Comparison of ENCODE assay signal across 28 cellular contexts in genomic region chr9:116175616-116176015, GRCh38. TPM values are rescaled to one million over a fixed set of nuclear protein-coding genes. Genes with fewer than 3 reads are reported as not detected.
DNase-seq lines count a peak whose midpoint lies in the region; ATAC-seq, FAIRE-seq and TF ChIP-seq lines count a peak whose summit lies in the region.
"Had no signal": no experiment of that assay in that cellular context is flagged by ENCODE, and none has a peak within 500 bp of the region (broad histone marks: within the 10 kb centered on the region; RNA-seq: fewer than 3 reads in every experiment).

No MANE protein-coding gene starts in this region.

- no peak for TF ChIP-seq EP300 in A549 (IDR thresholded peaks at IDR 0.05)

- H3K9me3 ChIP-seq in A549 (no peaks in the 10 kb centered on the region), psoas muscle (no peaks in the 10 kb centered on the region)
- H3K9me3 ChIP-seq: HAP-1, heart right ventricle, SJSA1, upper lobe of left lung had no signal

- peaks cover 0 to 4% (median 0%) of the 10 kb centered on the region in 3 donors for H3K27me3 ChIP-seq in psoas muscle (ENCODE audit: insufficient read depth in 3 of 3, low read length in 2 of 3)
- H3K27me3 ChIP-seq: SJSA1, upper lobe of left lung had no signal

- peak overlapping the region; percentile 39 to 57; a peak in 4 of 6 replicates for H3K27ac ChIP-seq in A549
- H3K27ac ChIP-seq in psoas muscle, result no peak overlapping the region
- H3K27ac ChIP-seq: heart right ventricle, SJSA1, upper lobe of left lung had no signal

- TF ChIP-seq CTCF in A549 (IDR thresholded peaks at IDR 0.05), result no peak
- no peak for TF ChIP-seq CTCF in psoas muscle (IDR thresholded peaks at IDR 0.05)

- H3K36me3 ChIP-seq in psoas muscle (ENCODE audit: insufficient read depth in 1 of 2, low read depth in 1 of 2), result no peaks in the 10 kb centered on the region
- H3K36me3 ChIP-seq: HAP-1, heart right ventricle, SJSA1, upper lobe of left lung had no signal

- peaks cover 100% of the 10 kb centered on the region for H3K4me1 ChIP-seq in A549
- H3K4me1 ChIP-seq in psoas muscle, result no peaks in the 10 kb centered on the region
- H3K4me1 ChIP-seq: HAP-1, heart right ventricle, upper lobe of left lung had no signal

- TF ChIP-seq POLR2A in A549 (IDR thresholded peaks at IDR 0.05; ENCODE audit: low read length), result no peak

- ATAC-seq in A549 (peak; percentile 27 to 45; a peak in 3 of 6 replicates), psoas muscle (no peak), GM21423 (IDR thresholded peaks at IDR 0.05; ENCODE audit: unreplicated experiment) (no peak), GM18520 (IDR thresholded peaks at IDR 0.05; ENCODE audit: unreplicated experiment) (no peak)
- ATAC-seq: CD8-positive, alpha-beta T cell; heart right ventricle; left lobe of liver had no signal

- H3K4me2 ChIP-seq in A549, result peak overlapping the region; percentile 62

- intact Hi-C loops in psoas muscle (cut with DNase I), result no loop called here

- CTCF ChIA-PET in A549 (lab: Yijun Ruan, JAX), result interaction anchor here (1.6 kb wide), 1 partner anchor 582 kb away, joined by 8 read pairs; no protein-coding TSS in a partner anchor

- H3K4me3 ChIP-seq in A549 (no peak overlapping the region; the same call in 2 of the 3 replicates), psoas muscle (no peak overlapping the region)
- H3K4me3 ChIP-seq: HAP-1, heart right ventricle, SJSA1, upper lobe of left lung had no signal

- 0 out of 5 replicates have a peak, but pooled peaks of 1 of the 2 experiments have one; percentile 4 for TF ChIP-seq RAD21 in A549 (conservative IDR thresholded peaks at IDR 0.05 in 1 of 2, IDR thresholded peaks at IDR 0.05 in 1 of 2)

- DNase-seq in A549 (ENCODE audit: low read depth in 1 of 2, low spot score in 1 of 2) (peak in 1 of 2 experiments; percentile 59), HT1080 (ENCODE audit: low read depth) (peak; percentile 58), amniotic epithelial cell (ENCODE audit: low read depth) (peak; percentile 67), fibroblast of peridontal ligament (ENCODE audit: extremely low read depth) (peak; percentile 14), psoas muscle (no peak), hippocampal formation (lab: John Stamatoyannopoulos, UW) (no peak)
- DNase-seq: activated CD4-positive, alpha-beta T cell treated with anti-CD3 and anti-CD28 coated beads, Interleukin-2, amount 10 ng/mL, durations not matched to agents 7 days and 5 days; activated naive CD4-positive, alpha-beta T cell treated with anti-CD3 and anti-CD28 coated beads for 36 hours; amygdala; CD8-positive, alpha-beta T cell; DMS79; heart right ventricle; naive B cell; NCI-H1092; NCI-H1930; NCI-H226; occipital lobe; small intestine; stimulated activated CD4-positive, alpha-beta T cell treated with anti-CD3 and anti-CD28 coated beads, Interleukin-1b, Interleukin-23, amount 100 ng/mL, for 48 hours; upper lobe of left lung had no signal

- 10% methylated on average over 1 of the region's 1 CpG for WGBS in A549 (ENCODE audit: missing lambda C conversion rate)
- 36 to 40% (median 39%) methylated on average over 1 of the region's 1 CpG for WGBS in psoas muscle, 3 donors

- POLR2A ChIA-PET in A549 (lab: Yijun Ruan, JAX), result no interaction called here

- no peak for FAIRE-seq in A549 (lab: Jason Lieb, UNC)
- FAIRE-seq: GM12891, small intestine had no signal

TF ChIP-seq in A549, 52 proteins besides CTCF, POLR2A, EP300 and RAD21:
- TF ChIP-seq PHF8 (IDR thresholded peaks at IDR 0.05; ENCODE audit: borderline replicate concordance, low read depth) (no peak), JUN (IDR thresholded peaks at IDR 0.05) (peak in 1 of 2 experiments; percentile 37; a peak in 1 of 5 replicates), JUNB (IDR thresholded peaks at IDR 0.05) (peak; percentile 37; the same call in 1 of the 2 replicates), CEBPB (IDR thresholded peaks at IDR 0.05) (no peak), FOSL2 (IDR thresholded peaks at IDR 0.05) (peak; percentile 78), FOSL2 (CRISPR knock-in tag; IDR thresholded peaks at IDR 0.05) (peak; percentile 87), ATOH8 (CRISPR knock-in tag; IDR thresholded peaks at IDR 0.05; ENCODE audit: low read depth) (no peak)

RNA-seq across cellular contexts. Expression of gene PAPPA, which starts 22.0 kb away (rescaled TPM):
- polyA plus RNA-seq in A549 (2011; rRNA removed), result 127 and 156 TPM in 2 replicates
- polyA plus RNA-seq in A549 (2012; cell fraction: cytosol; rRNA removed), result 14.1 and 18.3 TPM in 2 replicates
- polyA plus RNA-seq in A549 (2012; cell fraction: nucleus; rRNA removed), result 35.2 and 39.7 TPM in 2 replicates
- polyA plus RNA-seq in A549 (2017; fragmentation: RNase III; extraction: RNeasy Plus Mini Kit Qiagen cat#74134 plus additional on column Dnase treatment), result 36.8 to 41.2 TPM (median 40.0 TPM) in 3 replicates
- 379 and 415 TPM in 2 replicates for polyA minus RNA-seq in A549 (2011; rRNA and poly(A)+ RNA removed)
- total RNA-seq in HT1080 (2014; rRNA removed; shearing (Covaris generic)), result 3.7 and 5.4 TPM in 2 replicates
- 11.7 and 16.3 TPM in 2 replicates for polyA plus RNA-seq in HT1080 (2015; cell fraction: cytosol; rRNA removed)
- 77.5 and 85.0 TPM in 2 replicates for polyA plus RNA-seq in HT1080 (2015; cell fraction: nucleus; rRNA removed)
- total RNA-seq in psoas muscle, result under 1 TPM; 0.61 to 0.88 (median 0.73) TPM
- polyA plus RNA-seq in psoas muscle, result under 1 TPM; 0.07 to 0.18 (median 0.17) TPM
- total RNA-seq: A172; activated CD4-positive, alpha-beta T cell treated with anti-CD3 and anti-CD28 coated beads, Interleukin-2, amount 10 ng/mL, durations not matched to agents 7 days and 5 days; activated naive CD4-positive, alpha-beta T cell treated with anti-CD3 and anti-CD28 coated beads for 36 hours; CD8-positive, alpha-beta T cell; T-helper 1 cell treated with Interleukin-12 subunit alpha and Interleukin-12 subunit beta and Interleukin-4 antibody, amounts not matched to agents 30 ng/mL and 1 ng/mL, for 36 hours had no signal

Comparison
In these comparisons a context has a peak if more than half of its experiments do, and no peak if none do; other contexts are left out.
1. ATAC-seq: peak in A549 (2 of 2); none in psoas muscle (0 of 4), GM21423 (single experiment) and GM18520 (single experiment).
2. DNase-seq: peak in HT1080 (single experiment), amniotic epithelial cell (single experiment) and fibroblast of peridontal ligament (single experiment); none in psoas muscle (0 of 2) and hippocampal formation (0 of 2).